Comparison of ENCODE assay signal across 2 cellular contexts in genomic region chr17:979211-979538, GRCh38.
TF ChIP-seq lines count a peak whose summit lies in the region.

No MANE protein-coding gene starts in this region.

TF ChIP-seq in SK-N-SH, 30 proteins besides CTCF, POLR2A, EP300 and RAD21 (continued from another document):
- no peak for TF ChIP-seq ZBTB33 (IDR thresholded peaks at IDR 0.05; ENCODE audit: borderline replicate concordance, low read depth)
- no peak for TF ChIP-seq MXI1 (IDR thresholded peaks at IDR 0.05; ENCODE audit: low read depth, low read length)

TF ChIP-seq in SK-N-SH treated with all-trans-retinoic acid at 6 μM for 48 hours, 23 proteins besides CTCF, POLR2A, EP300 and RAD21 (continued from another document):
- TF ChIP-seq ARNTL (CRISPR knock-in tag; IDR thresholded peaks at IDR 0.05; ENCODE audit: borderline replicate concordance, low read depth) (no peak), TSHZ2 (CRISPR knock-in tag; IDR thresholded peaks at IDR 0.05) (no peak), TOX (CRISPR knock-in tag; IDR thresholded peaks at IDR 0.05; ENCODE audit: borderline replicate concordance) (no peak), SNAI2 (CRISPR knock-in tag; IDR thresholded peaks at IDR 0.05) (no peak)
